1 cellular context compared by ENCODE assay signal in genomic region chr4:3047464-3048286, GRCh38.
TF ChIP-seq lines count a peak whose summit lies in the region.

No MANE protein-coding gene starts in this region.

TF ChIP-seq in HepG2, 621 proteins besides CTCF, POLR2A, EP300 and RAD21 (continued from another document):
- no peak for TF ChIP-seq HDAC1 (CRISPR knock-in tag; IDR thresholded peaks at IDR 0.05)
- no peak for TF ChIP-seq NFKBIZ (CRISPR knock-in tag; IDR thresholded peaks at IDR 0.05)
- peak; percentile 19; the same call in 1 of the 2 replicates for TF ChIP-seq BHLHE40 (IDR thresholded peaks at IDR 0.05; ENCODE audit: low read length)
- TF ChIP-seq MTA1 (CRISPR knock-in tag; IDR thresholded peaks at IDR 0.05; ENCODE audit: borderline replicate concordance): no peak
- TF ChIP-seq ZSCAN22 (CRISPR knock-in tag; IDR thresholded peaks at IDR 0.05): no peak
- 0 out of 2 replicates have a peak, but pooled peaks have one; percentile 20 for TF ChIP-seq IRF2 (CRISPR knock-in tag; IDR thresholded peaks at IDR 0.05)
- TF ChIP-seq RAD51 (IDR thresholded peaks at IDR 0.05; ENCODE audit: borderline replicate concordance): peak; percentile 61
- TF ChIP-seq IKZF4 (CRISPR knock-in tag; IDR thresholded peaks at IDR 0.05; ENCODE audit: borderline replicate concordance, low read depth, not compliant biosample characterization): no peak
- TF ChIP-seq ZNF263 (CRISPR knock-in tag; IDR thresholded peaks at IDR 0.05): no peak
- TF ChIP-seq SAP130 (CRISPR knock-in tag; IDR thresholded peaks at IDR 0.05; ENCODE audit: low read depth): 0 out of 2 replicates have a peak, but pooled peaks have one; percentile 36
- no peak for TF ChIP-seq KLF13 (CRISPR knock-in tag; IDR thresholded peaks at IDR 0.05)
- TF ChIP-seq ZFP90 (CRISPR knock-in tag; IDR thresholded peaks at IDR 0.05; ENCODE audit: borderline replicate concordance): peak; percentile 55; the same call in 1 of the 2 replicates
- 0 out of 2 replicates have a peak, but pooled peaks have one; percentile 20 for TF ChIP-seq ZNF605 (CRISPR knock-in tag; IDR thresholded peaks at IDR 0.05)
- no peak for TF ChIP-seq MAFG (CRISPR knock-in tag; IDR thresholded peaks at IDR 0.05)
- TF ChIP-seq MED8 (CRISPR knock-in tag; IDR thresholded peaks at IDR 0.05; ENCODE audit: insufficient replicate concordance): no peak
- TF ChIP-seq RNF219 (CRISPR knock-in tag; IDR thresholded peaks at IDR 0.05): no peak
- TF ChIP-seq NFE2L2 (IDR thresholded peaks at IDR 0.05; ENCODE audit: low read length): no peak
- TF ChIP-seq SCMH1 (CRISPR knock-in tag; IDR thresholded peaks at IDR 0.05; ENCODE audit: borderline replicate concordance): no peak
- no peak for TF ChIP-seq ZKSCAN8 (CRISPR knock-in tag; IDR thresholded peaks at IDR 0.05; ENCODE audit: borderline replicate concordance)
- no peak for TF ChIP-seq ATF1 (CRISPR knock-in tag; IDR thresholded peaks at IDR 0.05)
- TF ChIP-seq POLR2G (IDR thresholded peaks at IDR 0.05; ENCODE audit: low read depth, low read length): no peak
- peak; percentile 30; the same call in 1 of the 2 replicates for TF ChIP-seq ZNF574 (CRISPR knock-in tag; IDR thresholded peaks at IDR 0.05)
- TF ChIP-seq MTF1 (CRISPR knock-in tag; IDR thresholded peaks at IDR 0.05): no peak
- 0 out of 2 replicates have a peak, but pooled peaks have one; percentile 14 for TF ChIP-seq ZBTB25 (CRISPR knock-in tag; IDR thresholded peaks at IDR 0.05)
- no peak for TF ChIP-seq MIER2 (CRISPR knock-in tag; IDR thresholded peaks at IDR 0.05)
